Comparison of ENCODE assay signal across 22 cellular contexts in genomic region chr2:112813043-112813966, GRCh38. TPM values are rescaled to one million over a fixed set of nuclear protein-coding genes. Genes with fewer than 3 reads are reported as not detected.
A peak's percentile ranks its signal among the peaks of the same experiment; 100 is the strongest.
DNase-seq lines count a peak whose midpoint lies in the region; ATAC-seq, FAIRE-seq and TF ChIP-seq lines count a peak whose summit lies in the region.
"Had no signal": no experiment of that assay in that cellular context is flagged by ENCODE, and none has a peak within 500 bp of the region (broad histone marks: within the 10 kb centered on the region; RNA-seq: fewer than 3 reads in every experiment).

No MANE protein-coding gene starts in this region.

- H3K4me3 ChIP-seq in A673 (ENCODE audit: low read depth, low read length, poor library complexity, severe bottlenecking) = no peak overlapping the region
- H3K4me3 ChIP-seq in CD4-positive, CD25-positive, alpha-beta regulatory T cell (ENCODE audit: low read depth, low read length) = no peak overlapping the region
- no peak overlapping the region for H3K4me3 ChIP-seq in GM12878
- H3K4me3 ChIP-seq in fibroblast of the aortic adventitia (ENCODE audit: low read depth, low read length) = no peak overlapping the region

- H3K79me2 ChIP-seq in GM12878 (ENCODE audit: control insufficient read depth, insufficient read depth, low read length) = no peaks in the 10 kb centered on the region

- intact Hi-C loops in A673 (cut with micrococcal nuclease; ENCODE audit: unreplicated experiment) = no loop called here
- intact Hi-C loops in GM12878 (cut with micrococcal nuclease; ENCODE audit: unreplicated experiment) = loop anchor here (2.0 kb wide), 2 partner anchors 57 to 67 kb away; no protein-coding TSS in a partner anchor

- TF ChIP-seq POLR2A in GM12878 (IDR thresholded peaks at IDR 0.05; ENCODE audit: low read depth, low read length) = no peak

- no peak for DNase-seq in A673 (ENCODE audit: low spot score)
- DNase-seq in CD4-positive, CD25-positive, alpha-beta regulatory T cell = no peak
- DNase-seq in GM12878 (ENCODE audit: low read depth, low spot score) = no peak
- DNase-seq in fibroblast of the aortic adventitia (ENCODE audit: low read depth) = peak; percentile 74
- no peak for DNase-seq in retina
- no peak for DNase-seq in urothelium cell line (ENCODE audit: low spot score)
- DNase-seq in activated gamma-delta T cell (lab: John Stamatoyannopoulos, UW) = no peak
- DNase-seq in epidermal melanocyte (ENCODE audit: insufficient read length, low spot score) = no peak
- DNase-seq: amygdala; BE2C; effector memory CD4-positive, alpha-beta T cell; KG1; left colon; NCI-H1048; NCI-H2107; NCI-H524; SIG-M5; stimulated activated CD4-positive, alpha-beta T cell treated with anti-CD3 and anti-CD28 coated beads, Interleukin-1b, Interleukin-23, amount 100 ng/mL, for 48 hours; T-helper 2 cell; WERI-Rb-1 had no signal

- H3K27ac ChIP-seq in A673 (ENCODE audit: low read depth, low read length, poor library complexity, severe bottlenecking) (peak overlapping the region; percentile 62), GM12878 (ENCODE audit: control insufficient read depth, insufficient read depth) (no peak overlapping the region)
- no peak overlapping the region for H3K27ac ChIP-seq in CD4-positive, CD25-positive, alpha-beta regulatory T cell (ENCODE audit: insufficient read depth, low read length, poor library complexity, severe bottlenecking)
- H3K27ac ChIP-seq: WERI-Rb-1 had no signal

- TF ChIP-seq CTCF in A673 (conservative IDR thresholded peaks at IDR 0.05; ENCODE audit: low read depth, low read length) (no peak), GM12878 (IDR thresholded peaks at IDR 0.05 in 2 of 3, conservative IDR thresholded peaks at IDR 0.05 in 1 of 3; ENCODE audit: control insufficient read depth in 2 of 3, extremely low read depth in 1 of 3, insufficient read depth in 1 of 3, low read depth in 3 of 3, low read length in 3 of 3) (no peak), fibroblast of the aortic adventitia (IDR thresholded peaks at IDR 0.05; ENCODE audit: insufficient read depth, low read length) (no peak)

- peaks cover 30% of the 10 kb centered on the region for H3K4me1 ChIP-seq in A673 (ENCODE audit: insufficient read depth, low read length, poor library complexity, severe bottlenecking)
- H3K4me1 ChIP-seq in CD4-positive, CD25-positive, alpha-beta regulatory T cell (ENCODE audit: control insufficient read depth, insufficient read depth, low read length, poor library complexity, severe bottlenecking) = peaks cover 8% of the 10 kb centered on the region
- peaks cover 15% of the 10 kb centered on the region for H3K4me1 ChIP-seq in GM12878 (ENCODE audit: control insufficient read depth, insufficient read depth, low read length)
- H3K4me1 ChIP-seq: BE2C had no signal

- no peak overlapping the region for H3K9ac ChIP-seq in GM12878 (ENCODE audit: control insufficient read depth, insufficient read depth, low read length)

- H3K36me3 ChIP-seq in A673 (ENCODE audit: insufficient read depth, low read length, poor library complexity, severe bottlenecking) (no peaks in the 10 kb centered on the region), GM12878 (ENCODE audit: control insufficient read depth in 2 of 2, insufficient read depth in 2 of 2, low read length in 1 of 2) (no peaks in the 10 kb centered on the region)
- H3K36me3 ChIP-seq in CD4-positive, CD25-positive, alpha-beta regulatory T cell (ENCODE audit: control insufficient read depth, insufficient read depth, low read length) = no peaks in the 10 kb centered on the region
- H3K36me3 ChIP-seq: BE2C, WERI-Rb-1 had no signal

- WGBS in GM12878 (ENCODE audit: insufficient coverage, insufficient replicate concordance, low lambda C conversion rate, missing lambda C conversion rate) = 86% methylated on average over 13 of the region's 13 CpGs

- no peak; a peak in 1 of 4 replicates for TF ChIP-seq EP300 in GM12878 (IDR thresholded peaks at IDR 0.05; ENCODE audit: borderline replicate concordance in 1 of 2, control insufficient read depth in 1 of 2, low read depth in 2 of 2, low read length in 2 of 2)

- peak overlapping the region; percentile 7 to 72 (median 70) for H3K27ac Mint-ChIP-seq in CD4-positive, CD25-positive, alpha-beta regulatory T cell

- H3K27me3 Mint-ChIP-seq in CD4-positive, CD25-positive, alpha-beta regulatory T cell = peaks cover 5% of the 10 kb centered on the region

- RAD21 ChIA-PET in GM12878 (lab: Charles Lee; ENCODE audit: unreplicated experiment) = interaction anchor here (0.9 to 3.3 kb wide), 19 partner anchors 9 to 129 kb away, joined by 3 to 26 read pairs (median 5); partner anchors contain the start of genes CKAP2L and IL1A

- no peaks in the 10 kb centered on the region for H4K20me1 ChIP-seq in GM12878 (ENCODE audit: control insufficient read depth, insufficient read depth)

- in situ Hi-C loops in GM12878 (cut with MboI) = no loop called here

- peaks cover 0 to 2% (median 0%) of the 10 kb centered on the region in 7 donors for H3K9me3 Mint-ChIP-seq in CD4-positive, CD25-positive, alpha-beta regulatory T cell

- H3K9me3 ChIP-seq in A673 (ENCODE audit: low read depth, low read length, poor library complexity, severe bottlenecking) = no peaks in the 10 kb centered on the region
- H3K9me3 ChIP-seq in CD4-positive, CD25-positive, alpha-beta regulatory T cell (ENCODE audit: control insufficient read depth in 2 of 2, low read length in 2 of 2) = no peaks in the 10 kb centered on the region
- H3K9me3 ChIP-seq in GM12878 (replicated peaks; ENCODE audit: control insufficient read depth, insufficient read depth, low read length) = no peaks in the 10 kb centered on the region; the same call in 2 of the 3 replicates
- H3K9me3 ChIP-seq: BE2C had no signal

- CTCF ChIA-PET in A673 (lab: Charles Lee) = no interaction called here
- CTCF ChIA-PET in GM12878 (lab: Yijun Ruan, JAX) = interaction anchor here (0.6 to 2.2 kb wide), 10 partner anchors 8 to 128 kb away, joined by 3 to 13 read pairs (median 8); no protein-coding TSS in a partner anchor

- FAIRE-seq in GM12878 (lab: Jason Lieb, UNC) = no peak
- no peak for FAIRE-seq in urothelium cell line (lab: Jason Lieb, UNC)

- no peaks in the 10 kb centered on the region for H3K36me3 Mint-ChIP-seq in CD4-positive, CD25-positive, alpha-beta regulatory T cell

- POLR2A ChIA-PET in A673 (lab: Charles Lee; ENCODE audit: low non-redundant PET) (no interaction called here), GM12878 (lab: Charles Lee) (interaction anchor here (1.1 to 3.1 kb wide), 11 partner anchors 9 to 72 kb away, joined by 3 to 15 read pairs (median 4); partner anchors contain the start of gene IL1B)

- H3K4me2 ChIP-seq in GM12878 (ENCODE audit: control insufficient read depth, insufficient read depth) = peak overlapping the region; percentile 26; the same call in 1 of the 2 replicates

- H3K4me1 Mint-ChIP-seq in CD4-positive, CD25-positive, alpha-beta regulatory T cell = peaks cover 9 to 29% (median 15%) of the 10 kb centered on the region in 4 donors

- SMC1A ChIA-PET in GM12878 (lab: Charles Lee; ENCODE audit: uncharacterized antibody, unreplicated experiment) = interaction anchor here (1.0 to 5.0 kb wide), 22 partner anchors 8 to 108 kb away, joined by 3 to 30 read pairs (median 6); partner anchors contain the start of gene IL1B

- H3K4me3 Mint-ChIP-seq in CD4-positive, CD25-positive, alpha-beta regulatory T cell = peak overlapping the region in 1 of 4 donors; percentile 48

- no peak for TF ChIP-seq RAD21 in GM12878 (IDR thresholded peaks at IDR 0.05; ENCODE audit: insufficient read depth, low read depth, low read length)

- no peak overlapping the region for H2AFZ ChIP-seq in GM12878 (ENCODE audit: control insufficient read depth, low read depth, low read length)

- no TSS peak for BruUV-seq in A673 (replicated peaks; lab: Mats Ljungman, UMichigan)
- TSS peak; percentile 79 for BruUV-seq in GM12878 (replicated peaks; lab: Mats Ljungman, UMichigan)

- ATAC-seq in CD4-positive, CD25-positive, alpha-beta regulatory T cell (ENCODE audit: low read depth in 2 of 2) = no peak
- no peak; the same call in 2 of the 3 replicates for ATAC-seq in GM12878
- ATAC-seq: left colon, sciatic nerve had no signal

- H3K27me3 ChIP-seq in A673 (replicated peaks; ENCODE audit: insufficient read depth, low read depth, low read length, poor library complexity) (no peaks in the 10 kb centered on the region), GM12878 (replicated peaks in 1 of 2; ENCODE audit: control insufficient read depth in 2 of 2, insufficient read depth in 2 of 2, low read length in 1 of 2) (no peaks in the 10 kb centered on the region)
- no peaks in the 10 kb centered on the region for H3K27me3 ChIP-seq in CD4-positive, CD25-positive, alpha-beta regulatory T cell (ENCODE audit: control insufficient read depth, insufficient read depth, low read length)
- H3K27me3 ChIP-seq: BE2C had no signal

RNA-seq across cellular contexts. Expression of gene IL1B, which starts 23.3 kb away (rescaled TPM):
- total RNA-seq in A673 (2021) = 1.3 and 2.1 TPM in 2 replicates
- total RNA-seq in CD4-positive, CD25-positive, alpha-beta regulatory T cell = 1.3 TPM
- not detected for polyA plus RNA-seq in CD4-positive, CD25-positive, alpha-beta regulatory T cell
- total RNA-seq in GM12878 (2013; cell fraction: nucleolus; rRNA removed) = 3.2 and 7.2 TPM in 2 replicates
- 0.93 and 1.4 TPM in 2 replicates for total RNA-seq in GM12878 (2014; rRNA removed)
- 0.88 and 1.0 TPM in 2 replicates for total RNA-seq in GM12878 (2014; rRNA removed; fragmentation: Illumina TruSeq; extraction: Trizol)
- 0.64 and 0.72 TPM in 2 replicates for total RNA-seq in GM12878 (2021)
- 1.4 TPM for polyA plus RNA-seq in GM12878 (2011; ENCODE audit: low read depth)
- 0.30 and 0.35 TPM in 2 replicates for polyA plus RNA-seq in GM12878 (2011; rRNA removed)
- polyA plus RNA-seq in GM12878 (2011; cell fraction: cytosol; rRNA removed) = 0.15 and 0.17 TPM in 2 replicates
- 0.10 and 0.43 TPM in 2 replicates for polyA plus RNA-seq in GM12878 (2011; cell fraction: nucleus; rRNA removed)
- 1.5 and 2.0 TPM in 2 replicates for polyA plus RNA-seq in GM12878 (2012)
- polyA plus RNA-seq in GM12878 (2014; fragmentation: Illumina TruSeq; extraction: Trizol) = 1.3 and 1.4 TPM in 2 replicates
- 1 to 10 TPM in 1 of 2 experiments, under 1 TPM in 1; 0.57 to 1.6 TPM for polyA plus RNA-seq in GM12878 (2014; fragmentation: Nextera tagmentation; extraction: Ambion mirVana)
- 0.88 and 1.2 TPM in 2 replicates for polyA plus RNA-seq in GM12878 (2014; rRNA removed)
- under 1 TPM; 0.20 to 0.32 TPM for polyA plus RNA-seq in GM12878 (2016; fragmentation: Nextera tagmentation; extraction: Ambion mirVana)
- polyA minus RNA-seq in GM12878 (2011; rRNA and poly(A)+ RNA removed) = 0.93 TPM in 1 of 2 replicates, not detected in the other
- polyA minus RNA-seq in GM12878 (2011; cell fraction: cytosol; rRNA and poly(A)+ RNA removed) = not detected in 2 replicates
- 0.36 TPM in 1 of 2 replicates, not detected in the other for polyA minus RNA-seq in GM12878 (2011; cell fraction: nucleus; rRNA and poly(A)+ RNA removed)
- 2.4 TPM in 1 of 2 replicates, not detected in the other for total RNA-seq in fibroblast of the aortic adventitia (ENCODE audit: low replicate concordance)
- total RNA-seq: activated T-helper 2 cell treated with anti-CD3 and anti-CD28 coated beads, Interferon-gamma antibody, Interleukin-2, Interleukin-4, amounts not matched to agents 10 μg/mL and 5 μg/mL and 100 μg/mL, durations not matched to agents 14 hours and 24 hours and 36 hours had no signal

RNA-seq across cellular contexts. Expression of gene IL1A, which starts 29.0 kb away (rescaled TPM):
- 5.4 and 6.3 TPM in 2 replicates for total RNA-seq in A673 (2021)
- total RNA-seq in CD4-positive, CD25-positive, alpha-beta regulatory T cell = 0.17 TPM
- polyA plus RNA-seq in CD4-positive, CD25-positive, alpha-beta regulatory T cell = not detected
- total RNA-seq in GM12878 (2013; cell fraction: nucleolus; rRNA removed) = not detected in 2 replicates
- 7.7 and 10.6 TPM in 2 replicates for total RNA-seq in GM12878 (2014; rRNA removed)
- 8.2 and 9.5 TPM in 2 replicates for total RNA-seq in GM12878 (2014; rRNA removed; fragmentation: Illumina TruSeq; extraction: Trizol)
- 6.1 and 6.6 TPM in 2 replicates for total RNA-seq in GM12878 (2021)
- 4.5 TPM for polyA plus RNA-seq in GM12878 (2011; ENCODE audit: low read depth)
- 0.10 TPM in 1 of 2 replicates, not detected in the other for polyA plus RNA-seq in GM12878 (2011; rRNA removed)
- polyA plus RNA-seq in GM12878 (2011; cell fraction: cytosol; rRNA removed) = not detected in 2 replicates
- not detected in 2 replicates for polyA plus RNA-seq in GM12878 (2011; cell fraction: nucleus; rRNA removed)
- polyA plus RNA-seq in GM12878 (2012) = 4.3 and 5.9 TPM in 2 replicates
- polyA plus RNA-seq in GM12878 (2014; fragmentation: Illumina TruSeq; extraction: Trizol) = 8.3 and 14.3 TPM in 2 replicates
- polyA plus RNA-seq in GM12878 (2014; fragmentation: Nextera tagmentation; extraction: Ambion mirVana) = 1 to 10 TPM; 5.7 to 8.7 TPM
- polyA plus RNA-seq in GM12878 (2014; rRNA removed) = 5.6 and 7.2 TPM in 2 replicates
- 1 to 10 TPM; 3.2 to 3.8 TPM for polyA plus RNA-seq in GM12878 (2016; fragmentation: Nextera tagmentation; extraction: Ambion mirVana)
- polyA minus RNA-seq in GM12878 (2011; rRNA and poly(A)+ RNA removed) = not detected in 2 replicates
- polyA minus RNA-seq in GM12878 (2011; cell fraction: cytosol; rRNA and poly(A)+ RNA removed) = not detected in 2 replicates
- not detected in 2 replicates for polyA minus RNA-seq in GM12878 (2011; cell fraction: nucleus; rRNA and poly(A)+ RNA removed)
- total RNA-seq in fibroblast of the aortic adventitia (ENCODE audit: low replicate concordance) = 0.90 TPM in 1 of 2 replicates, not detected in the other

RNA-seq across cellular contexts. Expression of gene CKAP2L, which starts 48.9 kb away (rescaled TPM):
- total RNA-seq in A673 (2021) (48.1 and 49.6 TPM in 2 replicates), GM12878 (2014; rRNA removed) (18.1 and 21.1 TPM in 2 replicates), GM12878 (2014; rRNA removed; fragmentation: Illumina TruSeq; extraction: Trizol) (18.2 and 19.0 TPM in 2 replicates), GM12878 (2021) (20.7 and 23.7 TPM in 2 replicates), fibroblast of the aortic adventitia (ENCODE audit: low replicate concordance) (2.7 and 26.4 TPM in 2 replicates)
- 3.4 TPM for total RNA-seq in CD4-positive, CD25-positive, alpha-beta regulatory T cell
- polyA plus RNA-seq in CD4-positive, CD25-positive, alpha-beta regulatory T cell = 1 to 10 TPM in 1 of 4 donors, under 1 TPM in 3; 0.43 to 1.5 (median 0.76) TPM
- total RNA-seq in GM12878 (2013; cell fraction: nucleolus; rRNA removed) = 21.8 and 25.7 TPM in 2 replicates
- 6.5 TPM for polyA plus RNA-seq in GM12878 (2011; ENCODE audit: low read depth)
- polyA plus RNA-seq in GM12878 (2011; rRNA removed) (14.9 and 20.8 TPM in 2 replicates), GM12878 (2014; fragmentation: Illumina TruSeq; extraction: Trizol) (30.6 and 38.3 TPM in 2 replicates), GM12878 (2014; fragmentation: Nextera tagmentation; extraction: Ambion mirVana) (10 to 100 TPM; 10.5 to 19.7 TPM), GM12878 (2014; rRNA removed) (13.7 and 14.5 TPM in 2 replicates), GM12878 (2016; fragmentation: Nextera tagmentation; extraction: Ambion mirVana) (10 to 100 TPM; 27.4 to 37.4 TPM)
- 5.2 and 5.7 TPM in 2 replicates for polyA plus RNA-seq in GM12878 (2011; cell fraction: cytosol; rRNA removed)
- polyA plus RNA-seq in GM12878 (2011; cell fraction: nucleus; rRNA removed) = 5.7 and 6.7 TPM in 2 replicates
- polyA plus RNA-seq in GM12878 (2012) = 7.9 and 8.2 TPM in 2 replicates
- polyA minus RNA-seq in GM12878 (2011; rRNA and poly(A)+ RNA removed) = 10.6 and 14.6 TPM in 2 replicates
- 4.5 and 7.5 TPM in 2 replicates for polyA minus RNA-seq in GM12878 (2011; cell fraction: cytosol; rRNA and poly(A)+ RNA removed)
- 14.0 and 18.1 TPM in 2 replicates for polyA minus RNA-seq in GM12878 (2011; cell fraction: nucleus; rRNA and poly(A)+ RNA removed)
